ENCODE assay signal across 2 cellular contexts in genomic region chr9:86613943-86614342, GRCh38.
TF ChIP-seq lines count a peak whose summit lies in the region.

No MANE protein-coding gene starts in this region.

TF ChIP-seq in HepG2, 621 proteins besides CTCF, POLR2A, EP300 and RAD21:
- no peak for TF ChIP-seq CEBPB (IDR thresholded peaks at IDR 0.05; ENCODE audit: borderline replicate concordance, low read depth, low read length)
- peak; percentile 66 for TF ChIP-seq ZNF629 (CRISPR knock-in tag; conservative IDR thresholded peaks at IDR 0.05)

TF ChIP-seq in GM12891, 5 proteins besides CTCF, POLR2A, EP300 and RAD21:
- TF ChIP-seq SPI1 (IDR thresholded peaks at IDR 0.05; ENCODE audit: low read depth, low read length) (no peak), TAF1 (IDR thresholded peaks at IDR 0.05; ENCODE audit: low read depth, low read length) (no peak), POLR2AphosphoS5 (IDR thresholded peaks at IDR 0.05; ENCODE audit: low read depth, low read length) (no peak), POU2F2 (IDR thresholded peaks at IDR 0.05; ENCODE audit: low read depth, low read length) (no peak), PAX5 (IDR thresholded peaks at IDR 0.05; ENCODE audit: insufficient read depth, low read length, severe bottlenecking) (no peak)
